In the genomic region with DNA sequence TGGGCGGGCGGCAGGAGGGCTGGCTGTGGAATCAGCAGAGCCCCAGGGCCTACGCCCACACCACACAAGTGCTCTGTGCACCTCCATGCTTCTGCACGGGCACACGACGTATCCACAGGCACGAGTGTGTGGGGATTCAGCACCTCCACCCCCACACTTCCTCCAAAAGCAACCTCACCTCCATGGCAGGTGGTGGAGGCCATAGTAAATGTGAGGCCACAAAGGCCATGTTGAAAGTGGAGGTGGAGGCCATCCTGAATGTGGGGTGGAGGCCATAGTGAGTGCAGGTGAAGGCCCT, we compare ENCODE assay signal across 14 cellular contexts.
A peak's percentile ranks its signal among the peaks of the same experiment; 100 is the strongest.
DNase-seq lines count a peak whose midpoint lies in the region; TF ChIP-seq lines count a peak whose summit lies in the region.
"Had no signal": no experiment of that assay in that cellular context is flagged by ENCODE, and none has a peak within 500 bp of the region (broad histone marks: within the 10 kb centered on the region; RNA-seq: fewer than 3 reads in every experiment).

No MANE protein-coding gene starts in this region.

- H3K9me3 ChIP-seq in right atrium auricular region: no peaks in the 10 kb centered on the region
- peaks cover 0 to 4% (median 0%) of the 10 kb centered on the region in 8 donors for H3K9me3 ChIP-seq in spleen

- no peaks in the 10 kb centered on the region for H3K36me3 ChIP-seq in right atrium auricular region
- H3K36me3 ChIP-seq in spleen: no peaks in the 10 kb centered on the region

- intact Hi-C loops in cardiac septum (cut with DNase I): loop anchor here (2.0 to 10.0 kb wide), 8 partner anchors 29 to 918 kb away; no protein-coding TSS in a partner anchor
- intact Hi-C loops in spleen (cut with DNase I; ENCODE audit: low total_unique reads): loop anchor here (10.0 kb wide), 2 partner anchors 601 to 931 kb away; no protein-coding TSS in a partner anchor
- intact Hi-C loops in posterior vena cava (cut with DNase I): loop anchor here (2.0 to 10.0 kb wide), 5 partner anchors 188 to 923 kb away; no protein-coding TSS in a partner anchor
- intact Hi-C loops in activated T-helper 2 cell treated with anti-CD3 and anti-CD28 coated beads, Interferon-gamma antibody, Interleukin-2, Interleukin-4, amounts not matched to agents 10 μg/mL and 5 μg/mL and 100 μg/mL, durations not matched to agents 14 hours and 24 hours and 36 hours (cut with micrococcal nuclease): loop anchor here (5.0 kb wide), 2 partner anchors 193 to 603 kb away; no protein-coding TSS in a partner anchor
- intact Hi-C loops in activated CD4-positive, alpha-beta memory T cell treated with anti-CD3 and anti-CD28 coated beads for 36 hours (cut with micrococcal nuclease): loop anchor here (10.0 kb wide), 1 partner anchor 921 kb away; no protein-coding TSS in a partner anchor

- WGBS in spleen, 5 donors: 50 to 66% (median 61%) methylated on average over 7 of the region's 7 CpGs

- CTCF ChIA-PET in activated CD4-positive, alpha-beta memory T cell treated with anti-CD3 and anti-CD28 coated beads for 36 hours (lab: Charles Lee): interaction anchor here (0.5 to 1.0 kb wide), 3 partner anchors 22 to 919 kb away, joined by 3 to 4 read pairs (median 3); no protein-coding TSS in a partner anchor

- H3K27me3 Mint-ChIP-seq in neural crest cell (ENCODE audit: low read depth): peaks cover 7% of the 10 kb centered on the region
- H3K27me3 Mint-ChIP-seq in activated T-helper 2 cell treated with anti-CD3 and anti-CD28 coated beads, Interferon-gamma antibody, Interleukin-2, Interleukin-4, amounts not matched to agents 10 μg/mL and 5 μg/mL and 100 μg/mL, durations not matched to agents 14 hours and 24 hours and 36 hours (ENCODE audit: low read depth): no peaks in the 10 kb centered on the region
- H3K27me3 Mint-ChIP-seq in activated CD4-positive, alpha-beta memory T cell treated with anti-CD3 and anti-CD28 coated beads for 36 hours: peaks cover 1% of the 10 kb centered on the region

- H3K4me1 ChIP-seq in right atrium auricular region (peaks cover 0 to 48% of the 10 kb centered on the region in 2 donors), spleen (peaks cover 0 to 26% (median 17%) of the 10 kb centered on the region in 6 donors)

- TF ChIP-seq POLR2A in spleen (IDR thresholded peaks at IDR 0.05): no peak

- H3K27ac ChIP-seq in right atrium auricular region (peak overlapping the region; percentile 64 to 79), VCaP (peak overlapping the region; percentile 35; the same call in 1 of the 2 replicates), spleen (no peak overlapping the region)
- H3K27ac ChIP-seq: C4-2B had no signal

- peak overlapping the region; percentile 19 for H3K27ac Mint-ChIP-seq in neural crest cell (ENCODE audit: unreplicated experiment)
- no peak overlapping the region for H3K27ac Mint-ChIP-seq in activated T-helper 2 cell treated with anti-CD3 and anti-CD28 coated beads, Interferon-gamma antibody, Interleukin-2, Interleukin-4, amounts not matched to agents 10 μg/mL and 5 μg/mL and 100 μg/mL, durations not matched to agents 14 hours and 24 hours and 36 hours
- no peak overlapping the region for H3K27ac Mint-ChIP-seq in activated CD4-positive, alpha-beta memory T cell treated with anti-CD3 and anti-CD28 coated beads for 36 hours

- H3K9me3 Mint-ChIP-seq in neural crest cell: no peaks in the 10 kb centered on the region
- no peaks in the 10 kb centered on the region for H3K9me3 Mint-ChIP-seq in activated T-helper 2 cell treated with anti-CD3 and anti-CD28 coated beads, Interferon-gamma antibody, Interleukin-2, Interleukin-4, amounts not matched to agents 10 μg/mL and 5 μg/mL and 100 μg/mL, durations not matched to agents 14 hours and 24 hours and 36 hours
- H3K9me3 Mint-ChIP-seq in activated CD4-positive, alpha-beta memory T cell treated with anti-CD3 and anti-CD28 coated beads for 36 hours: no peaks in the 10 kb centered on the region

- H3K27me3 ChIP-seq in right atrium auricular region (no peaks in the 10 kb centered on the region), spleen (replicated peaks in 1 of 7) (peaks cover 0 to 32% (median 0%) of the 10 kb centered on the region in 7 donors)

- H3K4me3 Mint-ChIP-seq in neural crest cell: no peak overlapping the region
- no peak overlapping the region for H3K4me3 Mint-ChIP-seq in activated T-helper 2 cell treated with anti-CD3 and anti-CD28 coated beads, Interferon-gamma antibody, Interleukin-2, Interleukin-4, amounts not matched to agents 10 μg/mL and 5 μg/mL and 100 μg/mL, durations not matched to agents 14 hours and 24 hours and 36 hours (ENCODE audit: low read depth)
- no peak overlapping the region for H3K4me3 Mint-ChIP-seq in activated CD4-positive, alpha-beta memory T cell treated with anti-CD3 and anti-CD28 coated beads for 36 hours

- POLR2A ChIA-PET in activated CD4-positive, alpha-beta memory T cell treated with anti-CD3 and anti-CD28 coated beads for 36 hours (lab: Charles Lee): no interaction called here

- peaks cover 10% of the 10 kb centered on the region for H3K4me1 Mint-ChIP-seq in neural crest cell
- H3K4me1 Mint-ChIP-seq in activated T-helper 2 cell treated with anti-CD3 and anti-CD28 coated beads, Interferon-gamma antibody, Interleukin-2, Interleukin-4, amounts not matched to agents 10 μg/mL and 5 μg/mL and 100 μg/mL, durations not matched to agents 14 hours and 24 hours and 36 hours (ENCODE audit: low read depth): no peaks in the 10 kb centered on the region
- no peaks in the 10 kb centered on the region for H3K4me1 Mint-ChIP-seq in activated CD4-positive, alpha-beta memory T cell treated with anti-CD3 and anti-CD28 coated beads for 36 hours (ENCODE audit: low read depth)

- TF ChIP-seq CTCF in right atrium auricular region (IDR thresholded peaks at IDR 0.05): no peak
- no peak for TF ChIP-seq CTCF in VCaP (conservative IDR thresholded peaks at IDR 0.05)
- no peak for TF ChIP-seq CTCF in neural crest cell (conservative IDR thresholded peaks at IDR 0.05)
- TF ChIP-seq CTCF in spleen (IDR thresholded peaks at IDR 0.05 in 8 of 11, conservative IDR thresholded peaks at IDR 0.05 in 3 of 11): no peak

- H3K4me3 ChIP-seq in right atrium auricular region (no peak overlapping the region), spleen (no peak overlapping the region)
- H3K4me3 ChIP-seq: K562 had no signal

- no peaks in the 10 kb centered on the region for H3K36me3 Mint-ChIP-seq in neural crest cell (ENCODE audit: low read depth)
- no peaks in the 10 kb centered on the region for H3K36me3 Mint-ChIP-seq in activated T-helper 2 cell treated with anti-CD3 and anti-CD28 coated beads, Interferon-gamma antibody, Interleukin-2, Interleukin-4, amounts not matched to agents 10 μg/mL and 5 μg/mL and 100 μg/mL, durations not matched to agents 14 hours and 24 hours and 36 hours (ENCODE audit: low read depth)
- no peaks in the 10 kb centered on the region for H3K36me3 Mint-ChIP-seq in activated CD4-positive, alpha-beta memory T cell treated with anti-CD3 and anti-CD28 coated beads for 36 hours

- DNase-seq in right atrium auricular region (ENCODE audit: low spot score): no peak
- DNase-seq in cardiac septum (ENCODE audit: low spot score): no peak
- no peak for DNase-seq in neural crest cell (ENCODE audit: low read depth, low spot score)
- peak; percentile 65 for DNase-seq in spleen
- no peak for DNase-seq in posterior vena cava (ENCODE audit: low spot score)
- DNase-seq in activated T-helper 2 cell treated with anti-CD3 and anti-CD28 coated beads, Interferon-gamma antibody, Interleukin-2, Interleukin-4, amounts not matched to agents 10 μg/mL and 5 μg/mL and 100 μg/mL, durations not matched to agents 14 hours and 24 hours and 36 hours (ENCODE audit: low spot score): no peak
- DNase-seq in activated CD4-positive, alpha-beta memory T cell treated with anti-CD3 and anti-CD28 coated beads for 36 hours: no peak
- DNase-seq: DND-41, NCI-H1694 treated with DMSO at 0.1 percent for 48 hours, OCI-M1, SIG-M5 had no signal

Comparison
In these comparisons a context has a peak if more than half of its experiments do, and no peak if none do; other contexts are left out.
1. H3K27ac ChIP-seq: peak in right atrium auricular region (2 of 2) and VCaP (single experiment); none in spleen (0 of 8).